In genomic region chr5:74136276-74136675, GRCh38 we compare ENCODE assay signal across 18 cellular contexts.
"Had no signal": no experiment of that assay in that cellular context is flagged by ENCODE, and none has a peak within 500 bp of the region (broad histone marks: within the 10 kb centered on the region; RNA-seq: fewer than 3 reads in every experiment).

No MANE protein-coding gene starts in this region.

- H3K9me3 ChIP-seq: adrenal gland, breast epithelium, MG63 had no signal

- H3K27me3 ChIP-seq: breast epithelium had no signal

- H3K36me3 ChIP-seq: adrenal gland, breast epithelium, MG63 had no signal

- H3K4me1 ChIP-seq: adrenal gland, breast epithelium had no signal

- H3K27ac ChIP-seq: adrenal gland, breast epithelium had no signal

- DNase-seq: activated CD4-positive, alpha-beta T cell treated with anti-CD3 and anti-CD28 coated beads for 48 hours; activated CD4-positive, alpha-beta T cell treated with anti-CD3 and anti-CD28 coated beads, Interleukin-2, amount 50 U/mL, for 4 hours; activated CD4-positive, CD25-positive, alpha-beta regulatory T cell treated with anti-CD3 and anti-CD28 coated beads, Interleukin-2, amount 50 U/mL, for 72 hours; activated CD8-positive, alpha-beta memory T cell treated with anti-CD3 and anti-CD28 coated beads, Interleukin-2, amount 50 U/mL, for 48 hours; activated CD8-positive, alpha-beta T cell treated with anti-CD3 and anti-CD28 coated beads, Interleukin-2, amount 10 ng/mL, durations not matched to agents 7 days and 5 days; activated naive CD4-positive, alpha-beta T cell treated with anti-CD3 and anti-CD28 coated beads, Interleukin-2, amount 50 U/mL, for 16 hours; activated naive CD8-positive, alpha-beta T cell treated with anti-CD3 and anti-CD28 coated beads, Interleukin-2, amount 10 ng/mL, durations not matched to agents 7 days and 5 days; activated T-cell treated with anti-CD3 and anti-CD28 coated beads, Interleukin-2, amount 50 U/mL, for 1 hour; adrenal gland; anterior cingulate cortex; MG63; NCI-H146; NCI-H187 treated with DMSO at 0.1 percent for 48 hours; NCI-H2227 treated with DMSO at 0.1 percent for 48 hours; NCI-H526; NCI-H82; SHP77 had no signal

- H3K4me3 ChIP-seq: adrenal gland, breast epithelium, MG63 had no signal
